8 cellular contexts compared by ENCODE assay signal in genomic region chr20:3818155-3819151, GRCh38. TPM values are rescaled to one million over a fixed set of nuclear protein-coding genes. Genes with fewer than 3 reads are reported as not detected.
A peak's percentile ranks its signal among the peaks of the same experiment; 100 is the strongest.
DNase-seq lines count a peak whose midpoint lies in the region; ATAC-seq and TF ChIP-seq lines count a peak whose summit lies in the region.

No MANE protein-coding gene starts in this region.

- peak overlapping the region; percentile 87 for H3K27ac Mint-ChIP-seq in activated naive CD8-positive, alpha-beta T cell
- H3K27ac Mint-ChIP-seq in activated naive CD8-positive, alpha-beta T cell treated with anti-CD3 and anti-CD28 coated beads, Interleukin-2, amount 50 U/mL, for 24 hours, result no peak overlapping the region
- H3K27ac Mint-ChIP-seq in T-helper 2 cell treated with Interferon-gamma antibody and Interleukin-4, amounts not matched to agents 5 μg/mL and 100 μg/mL, for 36 hours, result peak overlapping the region; percentile 77

- no peak overlapping the region for H3K4me3 ChIP-seq in fibroblast of pulmonary artery (replicated peaks; ENCODE audit: low read depth, low read length)

- no peak for ATAC-seq in activated naive CD8-positive, alpha-beta T cell treated with anti-CD3 and anti-CD28 coated beads, Interleukin-2, amount 50 U/mL, for 24 hours
- peak; percentile 47 for ATAC-seq in omental fat pad (ENCODE audit: low FRiP score)
- ATAC-seq in HG03025 (IDR thresholded peaks at IDR 0.05; ENCODE audit: low FRiP score, unreplicated experiment), result no peak
- ATAC-seq in GM21360 (IDR thresholded peaks at IDR 0.05; ENCODE audit: unreplicated experiment), result no peak

- H3K9me3 Mint-ChIP-seq in activated naive CD8-positive, alpha-beta T cell (ENCODE audit: low read depth), result no peaks in the 10 kb centered on the region
- no peaks in the 10 kb centered on the region for H3K9me3 Mint-ChIP-seq in activated naive CD8-positive, alpha-beta T cell treated with anti-CD3 and anti-CD28 coated beads, Interleukin-2, amount 50 U/mL, for 24 hours
- H3K9me3 Mint-ChIP-seq in T-helper 2 cell treated with Interferon-gamma antibody and Interleukin-4, amounts not matched to agents 5 μg/mL and 100 μg/mL, for 36 hours, result no peaks in the 10 kb centered on the region

- no peaks in the 10 kb centered on the region for H3K27me3 Mint-ChIP-seq in activated naive CD8-positive, alpha-beta T cell
- no peaks in the 10 kb centered on the region for H3K27me3 Mint-ChIP-seq in activated naive CD8-positive, alpha-beta T cell treated with anti-CD3 and anti-CD28 coated beads, Interleukin-2, amount 50 U/mL, for 24 hours
- H3K27me3 Mint-ChIP-seq in T-helper 2 cell treated with Interferon-gamma antibody and Interleukin-4, amounts not matched to agents 5 μg/mL and 100 μg/mL, for 36 hours (ENCODE audit: low read depth), result no peaks in the 10 kb centered on the region

- peak overlapping the region; percentile 93 for H3K4me3 Mint-ChIP-seq in activated naive CD8-positive, alpha-beta T cell
- no peak overlapping the region for H3K4me3 Mint-ChIP-seq in activated naive CD8-positive, alpha-beta T cell treated with anti-CD3 and anti-CD28 coated beads, Interleukin-2, amount 50 U/mL, for 24 hours
- peak overlapping the region; percentile 46 for H3K4me3 Mint-ChIP-seq in T-helper 2 cell treated with Interferon-gamma antibody and Interleukin-4, amounts not matched to agents 5 μg/mL and 100 μg/mL, for 36 hours

- H3K4me1 Mint-ChIP-seq in activated naive CD8-positive, alpha-beta T cell (ENCODE audit: low read depth), result peaks cover 60% of the 10 kb centered on the region
- peaks cover 54% of the 10 kb centered on the region for H3K4me1 Mint-ChIP-seq in activated naive CD8-positive, alpha-beta T cell treated with anti-CD3 and anti-CD28 coated beads, Interleukin-2, amount 50 U/mL, for 24 hours
- H3K4me1 Mint-ChIP-seq in T-helper 2 cell treated with Interferon-gamma antibody and Interleukin-4, amounts not matched to agents 5 μg/mL and 100 μg/mL, for 36 hours (ENCODE audit: low read depth), result peaks cover 49% of the 10 kb centered on the region

- no peaks in the 10 kb centered on the region for H3K36me3 Mint-ChIP-seq in activated naive CD8-positive, alpha-beta T cell
- H3K36me3 Mint-ChIP-seq in activated naive CD8-positive, alpha-beta T cell treated with anti-CD3 and anti-CD28 coated beads, Interleukin-2, amount 50 U/mL, for 24 hours (ENCODE audit: low read depth), result peaks cover 2% of the 10 kb centered on the region
- peaks cover 8% of the 10 kb centered on the region for H3K36me3 Mint-ChIP-seq in T-helper 2 cell treated with Interferon-gamma antibody and Interleukin-4, amounts not matched to agents 5 μg/mL and 100 μg/mL, for 36 hours (ENCODE audit: low read depth)

- peak; percentile 86 for TF ChIP-seq CTCF in fibroblast of pulmonary artery (IDR thresholded peaks at IDR 0.05; ENCODE audit: low read length, missing control alignments)
- TF ChIP-seq CTCF in omental fat pad (IDR thresholded peaks at IDR 0.05), result no peak

- DNase-seq in activated naive CD8-positive, alpha-beta T cell treated with anti-CD3 and anti-CD28 coated beads, Interleukin-2, amount 50 U/mL, for 24 hours, result no peak
- DNase-seq in NCI-H1105 treated with DMSO at 0.1 percent for 48 hours (lab: John Stamatoyannopoulos, UW) (peak; percentile 37), fibroblast of pulmonary artery (ENCODE audit: low read depth) (peak; percentile 89), omental fat pad (ENCODE audit: low spot score) (no peak)
- no peak for DNase-seq in T-helper 2 cell treated with Interferon-gamma antibody and Interleukin-4, amounts not matched to agents 5 μg/mL and 100 μg/mL, for 36 hours (ENCODE audit: low spot score)

RNA-seq across cellular contexts. Expression of gene AP5S1, which starts 1.9 kb away (rescaled TPM):
- total RNA-seq in omental fat pad, result 10 to 100 TPM; 10.9 to 19.2 (median 11.4) TPM

RNA-seq across cellular contexts. Expression of gene CDC25B, which starts 22.3 kb away (rescaled TPM):
- 10 to 100 TPM; 11.7 to 44.3 (median 25.6) TPM for total RNA-seq in omental fat pad

RNA-seq across cellular contexts. Expression of gene MAVS, which starts 28.2 kb away (rescaled TPM):
- 10 to 100 TPM; 21.8 to 37.8 (median 29.7) TPM for total RNA-seq in omental fat pad

RNA-seq across cellular contexts. Expression of gene CENPB, which starts 31.9 kb away (rescaled TPM):
- 10 to 100 TPM; 52.2 to 98.4 (median 76.8) TPM for total RNA-seq in omental fat pad

RNA-seq across cellular contexts. Expression of gene SPEF1, which starts 37.2 kb away (rescaled TPM):
- total RNA-seq in omental fat pad, result under 1 TPM in 1 of 4 donors, not detected in 3; 0.56 TPM

Comparison
In these comparisons a context has a peak if more than half of its experiments do, and no peak if none do; other contexts are left out.
1. DNase-seq: peak in NCI-H1105 treated with DMSO at 0.1 percent for 48 hours (single experiment) and fibroblast of pulmonary artery (single experiment); none in activated naive CD8-positive, alpha-beta T cell treated with anti-CD3 and anti-CD28 coated beads, Interleukin-2, amount 50 U/mL, for 24 hours (single experiment), T-helper 2 cell treated with Interferon-gamma antibody and Interleukin-4, amounts not matched to agents 5 μg/mL and 100 μg/mL, for 36 hours (single experiment) and omental fat pad (single experiment).